ENCODE assay signal across 9 cellular contexts in the genomic region with DNA sequence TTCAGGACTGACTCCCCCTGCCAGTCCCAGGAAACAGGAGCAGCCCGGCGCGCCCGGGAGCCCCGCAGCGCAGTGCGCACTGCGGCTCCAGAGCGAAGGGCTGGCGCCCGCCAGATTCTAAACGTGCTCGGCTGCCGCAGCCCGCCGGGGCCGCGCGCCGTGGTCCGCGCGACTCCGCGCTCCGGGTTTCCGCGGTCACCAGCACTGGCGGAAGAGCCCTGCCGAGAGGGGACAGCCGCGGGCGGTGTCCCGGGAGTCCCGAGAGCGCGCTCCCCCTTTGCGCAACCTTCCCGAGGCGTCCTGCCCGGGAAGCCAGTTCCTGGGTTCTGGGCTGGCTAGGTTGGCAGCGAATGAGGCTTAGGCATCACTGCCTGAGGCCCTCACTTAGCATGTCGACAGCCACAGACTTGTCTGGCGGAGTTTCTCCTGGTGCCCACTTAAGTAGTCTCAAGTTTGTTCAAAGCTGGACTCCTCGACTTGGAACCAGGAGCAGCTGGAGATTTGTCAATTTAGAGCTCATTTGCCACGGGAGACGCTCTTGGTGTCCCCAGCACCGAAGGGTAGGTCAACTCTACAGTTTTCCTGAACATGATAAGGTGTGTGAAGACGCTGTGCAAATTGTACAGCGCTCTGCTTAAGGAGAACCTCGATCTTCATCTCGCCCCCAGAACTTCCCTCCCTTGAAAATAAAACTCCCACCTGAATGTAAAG. TPM values are rescaled to one million over a fixed set of nuclear protein-coding genes. Genes with fewer than 3 reads are reported as not detected.
DNase-seq lines count a peak whose midpoint lies in the region; ATAC-seq, FAIRE-seq and TF ChIP-seq lines count a peak whose summit lies in the region.
"Had no signal": no experiment of that assay in that cellular context is flagged by ENCODE, and none has a peak within 500 bp of the region (broad histone marks: within the 10 kb centered on the region; RNA-seq: fewer than 3 reads in every experiment).

No MANE protein-coding gene starts in this region.

- H3K79me2 ChIP-seq in endothelial cell of umbilical vein (ENCODE audit: control insufficient read depth, insufficient read depth, low read length) = no peaks in the 10 kb centered on the region
- H3K79me2 ChIP-seq in mesendoderm (ENCODE audit: control insufficient read depth, insufficient read depth, low read length) = peaks cover 12% of the 10 kb centered on the region

- peak overlapping the region; percentile 7 for H3K9ac ChIP-seq in endothelial cell of umbilical vein (replicated peaks; ENCODE audit: extremely low read depth, insufficient read depth, low read length)
- H3K9ac ChIP-seq in mesendoderm (ENCODE audit: low read length) = peak overlapping the region; percentile 82

- H3K4me2 ChIP-seq in endothelial cell of umbilical vein (ENCODE audit: insufficient read depth, low read length) (peak overlapping the region; percentile 97), mesendoderm (ENCODE audit: low read length) (peak overlapping the region; percentile 97)

- H2BK15ac ChIP-seq in mesendoderm (replicated peaks; ENCODE audit: low read depth) = no peak overlapping the region

- peak overlapping the region; percentile 20 for H2BK5ac ChIP-seq in mesendoderm (ENCODE audit: low read length)

- ATAC-seq in HG02759 (IDR thresholded peaks at IDR 0.05; ENCODE audit: unreplicated experiment) = peak; percentile 69

- H3K27me3 ChIP-seq in endothelial cell of umbilical vein (ENCODE audit: control insufficient read depth in 2 of 2, insufficient read depth in 2 of 2, low read length in 2 of 2) = peaks cover 46 to 67% of the 10 kb centered on the region in 2 experiments
- no peaks in the 10 kb centered on the region for H3K27me3 ChIP-seq in mesendoderm (ENCODE audit: insufficient read depth, low read length, poor library complexity)

- H3K4me1 ChIP-seq in endothelial cell of umbilical vein (ENCODE audit: control insufficient read depth, extremely low read depth, insufficient read depth, low read length) (peaks cover 23% of the 10 kb centered on the region), mesendoderm (ENCODE audit: control insufficient read depth, low read depth, low read length) (peaks cover 10% of the 10 kb centered on the region)

- H3K4ac ChIP-seq in mesendoderm (ENCODE audit: low read depth, low read length) = no peak overlapping the region

- H3K36me3 Mint-ChIP-seq in CD14-positive monocyte = no peaks in the 10 kb centered on the region

- dilution Hi-C loops in endothelial cell of umbilical vein (cut with MboI; ENCODE audit: extremely low pct_ligation_motif_present, low sequenced_read_pairs) = no loop called here

- no peaks in the 10 kb centered on the region for H4K20me1 ChIP-seq in endothelial cell of umbilical vein (replicated peaks; ENCODE audit: control insufficient read depth, extremely low read depth, insufficient read depth, low read length)

- DNase-seq in GM10248 (ENCODE audit: extremely low spot score) (peak; percentile 48), NCI-H69 (lab: John Stamatoyannopoulos, UW) (peak; percentile 68), endothelial cell of umbilical vein (ENCODE audit: low read depth, low spot score) (peak; percentile 31), mesendoderm (peak; percentile 87), SIG-M5 (lab: John Stamatoyannopoulos, UW) (no peak), SHP77 (lab: John Stamatoyannopoulos, UW) (no peak), CD14-positive monocyte (ENCODE audit: low spot score) (no peak)

- H3K36me3 ChIP-seq in endothelial cell of umbilical vein (ENCODE audit: control insufficient read depth in 2 of 2, extremely low read depth in 1 of 2, insufficient read depth in 2 of 2, low read length in 2 of 2) (no peaks in the 10 kb centered on the region), mesendoderm (ENCODE audit: control insufficient read depth, insufficient read depth, low read length) (no peaks in the 10 kb centered on the region)

- peak overlapping the region; percentile 21 for H2BK120ac ChIP-seq in mesendoderm (ENCODE audit: low read depth, low read length)

- H3K18ac ChIP-seq in mesendoderm (ENCODE audit: low read length) = peak overlapping the region; percentile 45

- POLR2A ChIA-PET in GM10248 (lab: Yijun Ruan, JAX) (no interaction called here), endothelial cell of umbilical vein (lab: Charles Lee) (no interaction called here)

- H3K9me3 ChIP-seq in endothelial cell of umbilical vein (replicated peaks; ENCODE audit: control insufficient read depth, insufficient read depth, low read length) = no peaks in the 10 kb centered on the region

- no peaks in the 10 kb centered on the region for H3K79me1 ChIP-seq in mesendoderm (ENCODE audit: low read length)

- TF ChIP-seq CTCF in GM10248 (IDR thresholded peaks at IDR 0.05; ENCODE audit: control extremely low read depth, extremely low read depth, low read depth, missing control alignments) = no peak
- TF ChIP-seq CTCF in endothelial cell of umbilical vein (IDR thresholded peaks at IDR 0.05; ENCODE audit: extremely low read depth in 1 of 2, insufficient read depth in 1 of 2, low read depth in 1 of 2, low read length in 2 of 2) = no peak
- no peak for TF ChIP-seq CTCF in CD14-positive monocyte (IDR thresholded peaks at IDR 0.05)

- peak; percentile 58 for FAIRE-seq in endothelial cell of umbilical vein (lab: Jason Lieb, UNC)

- intact Hi-C loops in endothelial cell of umbilical vein (cut with micrococcal nuclease) (loop anchor here (1.0 kb wide), 1 partner anchor 21 kb away; a partner anchor contains a TSS), CD14-positive monocyte (cut with micrococcal nuclease) (no loop called here)

- TF ChIP-seq POLR2A in endothelial cell of umbilical vein (IDR thresholded peaks at IDR 0.05; ENCODE audit: low read depth, low read length) = no peak

- peak overlapping the region; percentile 89 for H2AFZ ChIP-seq in endothelial cell of umbilical vein (ENCODE audit: low read depth, low read length)

- CTCF ChIA-PET in GM10248 (lab: Yijun Ruan, JAX) = interaction anchor here (1.5 to 1.6 kb wide), 2 partner anchors 16 to 28 kb away, joined by 5 to 6 read pairs; no protein-coding TSS in a partner anchor
- CTCF ChIA-PET in endothelial cell of umbilical vein (lab: Charles Lee) = no interaction called here

- H2AK5ac ChIP-seq in mesendoderm (ENCODE audit: low read length) = no peak overlapping the region

- H3K4me1 Mint-ChIP-seq in CD14-positive monocyte = peaks cover 4% of the 10 kb centered on the region

- H3K4me3 Mint-ChIP-seq in CD14-positive monocyte = peak overlapping the region in 1 of 2 donors; percentile 79

- no TSS peak for BruUV-seq in endothelial cell of umbilical vein (replicated peaks; lab: Mats Ljungman, UMichigan)

- H3K27ac Mint-ChIP-seq in CD14-positive monocyte = no peak overlapping the region

- H4K5ac ChIP-seq in mesendoderm (ENCODE audit: low read length) = no peak overlapping the region

- WGBS in mesendoderm (ENCODE audit: extremely low coverage, insufficient coverage, low lambda C conversion rate) = no CpG with 5 or more reads among the region's 52 CpGs

- H3K27ac ChIP-seq in endothelial cell of umbilical vein (ENCODE audit: insufficient read depth, low read depth, low read length) (no peak overlapping the region), mesendoderm (ENCODE audit: low read depth, low read length) (peak overlapping the region; percentile 17)

- H3K4me3 ChIP-seq in endothelial cell of umbilical vein (replicated peaks in 1 of 3; ENCODE audit: insufficient read depth in 1 of 3, low read depth in 1 of 3, low read length in 3 of 3) = peak overlapping the region; percentile 26 to 78 (median 68)
- H3K4me3 ChIP-seq in mesendoderm (ENCODE audit: low read length) = peak overlapping the region; percentile 63

- no peaks in the 10 kb centered on the region for H3K9me1 ChIP-seq in endothelial cell of umbilical vein (replicated peaks; ENCODE audit: control insufficient read depth, extremely low read depth, insufficient read depth, low read length)

- H3K9me3 Mint-ChIP-seq in CD14-positive monocyte = peaks cover 0 to 11% (median 4%) of the 10 kb centered on the region in 7 donors

- peaks cover 54 to 75% (median 65%) of the 10 kb centered on the region in 3 donors for H3K27me3 Mint-ChIP-seq in CD14-positive monocyte (ENCODE audit: low read depth in 3 of 3)

- peak overlapping the region; percentile 48 for H3K23ac ChIP-seq in mesendoderm (ENCODE audit: low read length)

- H3K56ac ChIP-seq in mesendoderm (ENCODE audit: low read length) = peak overlapping the region; percentile 91

- no peak overlapping the region for H4K8ac ChIP-seq in mesendoderm (ENCODE audit: low read depth, low read length)

TF ChIP-seq in endothelial cell of umbilical vein, 7 proteins besides CTCF, POLR2A, EP300 and RAD21 (continues in another document):
- no peak for TF ChIP-seq FOS (IDR thresholded peaks at IDR 0.05; ENCODE audit: borderline replicate concordance, insufficient read depth, low read length)
- TF ChIP-seq, protein P1, sequence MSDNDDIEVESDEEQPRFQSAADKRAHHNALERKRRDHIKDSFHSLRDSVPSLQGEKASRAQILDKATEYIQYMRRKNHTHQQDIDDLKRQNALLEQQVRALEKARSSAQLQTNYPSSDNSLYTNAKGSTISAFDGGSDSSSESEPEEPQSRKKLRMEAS (IDR thresholded peaks at IDR 0.05; ENCODE audit: insufficient read depth, insufficient read length) = no peak
- TF ChIP-seq POLR2AphosphoS5 (IDR thresholded peaks at IDR 0.05; ENCODE audit: insufficient read depth, low read depth, low read length) = no peak
- TF ChIP-seq GATA2 (IDR thresholded peaks at IDR 0.05; ENCODE audit: insufficient read depth, insufficient read length, low read depth, low read length) = no peak
- no peak for TF ChIP-seq MYC (IDR thresholded peaks at IDR 0.05; ENCODE audit: low read depth, low read length)

RNA-seq across cellular contexts. Expression of a gene that starts 1.5 kb away (rescaled TPM):
- not detected in 2 replicates for total RNA-seq in endothelial cell of umbilical vein
- polyA plus RNA-seq in endothelial cell of umbilical vein (not detected in 2 replicates), CD14-positive monocyte (not detected)
- not detected in 2 replicates for polyA plus RNA-seq in endothelial cell of umbilical vein (2011; cell fraction: cytosol; rRNA removed)
- not detected in 2 replicates for polyA plus RNA-seq in endothelial cell of umbilical vein (2011; cell fraction: nucleus; rRNA removed)
- polyA plus RNA-seq in endothelial cell of umbilical vein (2012) = not detected in 2 replicates
- not detected in 2 replicates for polyA minus RNA-seq in endothelial cell of umbilical vein
- polyA minus RNA-seq in endothelial cell of umbilical vein (2011; cell fraction: cytosol; rRNA and poly(A)+ RNA removed) = not detected
- not detected in 2 replicates for polyA minus RNA-seq in endothelial cell of umbilical vein (2011; cell fraction: nucleus; rRNA and poly(A)+ RNA removed)
- polyA plus RNA-seq in mesendoderm (2013, experiment 1 of 2) = 63.8 TPM
- polyA plus RNA-seq in mesendoderm (2013, experiment 2 of 2) = 66.9 TPM
- total RNA-seq: T-helper 2 cell treated with Interferon-gamma antibody and Interleukin-4, amounts not matched to agents 100 ng/mL and 5 ng/mL, for 36 hours had no signal

RNA-seq across cellular contexts. Expression of a gene that starts 20.8 kb away (rescaled TPM):
- total RNA-seq in endothelial cell of umbilical vein = not detected in 2 replicates
- not detected in 2 replicates for polyA plus RNA-seq in endothelial cell of umbilical vein
- not detected in 2 replicates for polyA plus RNA-seq in endothelial cell of umbilical vein (2011; cell fraction: cytosol; rRNA removed)
- polyA plus RNA-seq in endothelial cell of umbilical vein (2011; cell fraction: nucleus; rRNA removed) = not detected in 2 replicates
- polyA plus RNA-seq in endothelial cell of umbilical vein (2012) = not detected in 2 replicates
- polyA minus RNA-seq in endothelial cell of umbilical vein = not detected in 2 replicates
- not detected for polyA minus RNA-seq in endothelial cell of umbilical vein (2011; cell fraction: cytosol; rRNA and poly(A)+ RNA removed)
- polyA minus RNA-seq in endothelial cell of umbilical vein (2011; cell fraction: nucleus; rRNA and poly(A)+ RNA removed) = not detected in 2 replicates
- 0.07 TPM for polyA plus RNA-seq in mesendoderm (2013, experiment 1 of 2)
- polyA plus RNA-seq in mesendoderm (2013, experiment 2 of 2) = 0.07 TPM
- not detected for polyA plus RNA-seq in CD14-positive monocyte
- total RNA-seq: T-helper 2 cell treated with Interferon-gamma antibody and Interleukin-4, amounts not matched to agents 100 ng/mL and 5 ng/mL, for 36 hours had no signal

Comparison
In these comparisons a context has a peak if more than half of its experiments do, and no peak if none do; other contexts are left out.
1. DNase-seq: peak in GM10248 (single experiment), NCI-H69 (single experiment), endothelial cell of umbilical vein (single experiment) and mesendoderm (single experiment); none in SIG-M5 (single experiment), SHP77 (0 of 2) and CD14-positive monocyte (single experiment).